Comparison of ENCODE assay signal across 12 cellular contexts in the genomic region with DNA sequence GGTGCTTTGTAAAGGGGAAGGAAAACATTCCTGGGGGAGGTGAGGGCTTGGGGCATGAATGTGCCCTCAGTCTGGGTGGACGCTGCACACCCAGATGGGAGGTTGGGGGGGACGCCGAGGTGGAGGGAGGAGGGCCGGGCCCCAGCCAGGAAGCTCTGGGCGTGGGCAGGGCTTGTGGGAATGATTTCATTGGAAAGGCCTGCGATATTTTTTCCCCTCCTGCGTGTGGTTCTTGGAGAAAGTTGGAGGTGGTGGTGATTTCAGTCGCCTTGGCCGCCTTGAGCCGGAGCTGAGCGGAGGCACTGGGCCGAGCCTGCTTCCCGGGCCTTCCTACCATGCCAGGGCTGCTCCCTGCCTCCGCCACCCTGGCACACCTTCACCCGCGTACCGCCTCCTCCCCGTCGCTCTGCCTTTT. TPM values are rescaled to one million over a fixed set of nuclear protein-coding genes. Genes with fewer than 3 reads are reported as not detected.
DNase-seq lines count a peak whose midpoint lies in the region; ATAC-seq, FAIRE-seq and TF ChIP-seq lines count a peak whose summit lies in the region.
"Had no signal": no experiment of that assay in that cellular context is flagged by ENCODE, and none has a peak within 500 bp of the region (broad histone marks: within the 10 kb centered on the region; RNA-seq: fewer than 3 reads in every experiment).

No MANE protein-coding gene starts in this region.

- H3K4me1 ChIP-seq in heart right ventricle (peaks cover 10 to 76% (median 42%) of the 10 kb centered on the region in 9 donors), pancreas (no peaks in the 10 kb centered on the region)

- ATAC-seq in heart right ventricle (peak; percentile 74 to 89 (median 83)), pancreas (peak; percentile 61 to 76 (median 72)), GM21360 (IDR thresholded peaks at IDR 0.05; ENCODE audit: unreplicated experiment) (no peak)
- ATAC-seq: activated CD8-positive, alpha-beta memory T cell treated with anti-CD3 and anti-CD28 coated beads, Interleukin-2, amount 10 ng/mL, durations not matched to agents 7 days and 5 days had no signal

- peaks cover 0 to 29% (median 4%) of the 10 kb centered on the region in 9 donors for H3K36me3 ChIP-seq in heart right ventricle
- no peaks in the 10 kb centered on the region for H3K36me3 ChIP-seq in pancreas

- H3K4me3 ChIP-seq in heart right ventricle (peak overlapping the region in 9 of 10 donors; percentile 19 to 59 (median 48)), pancreas (peak overlapping the region in 1 of 4 donors; percentile 12)

- no peak for TF ChIP-seq CTCF in heart right ventricle (IDR thresholded peaks at IDR 0.05)
- no peak for TF ChIP-seq CTCF in pancreas (IDR thresholded peaks at IDR 0.05)
- no peak for TF ChIP-seq CTCF in GM10266 (IDR thresholded peaks at IDR 0.05; ENCODE audit: control insufficient read depth, insufficient read depth, low read depth, missing control alignments)

- WGBS in heart right ventricle, 2 donors, result 41 to 51% methylated on average over 19 of the region's 19 CpGs
- 58 to 77% methylated on average over 19 of the region's 19 CpGs for WGBS in pancreas, 2 donors

- FAIRE-seq in pancreas (lab: Jason Lieb, UNC), result no peak

- peak; percentile 72 for DNase-seq in AG08395 (ENCODE audit: low spot score)
- DNase-seq in amniotic epithelial cell (ENCODE audit: low read depth), result peak; percentile 91
- DNase-seq in heart right ventricle, result peak; percentile 69 to 80
- peak in 5 of 6 donors; percentile 35 to 72 (median 61) for DNase-seq in pancreas
- DNase-seq in NCI-H2196 (lab: John Stamatoyannopoulos, UW; ENCODE audit: unreplicated experiment), result no peak
- DNase-seq in DMS79 treated with DMSO at 0.1 percent for 48 hours (lab: John Stamatoyannopoulos, UW), result no peak
- DNase-seq in GM10266 (ENCODE audit: extremely low spot score), result no peak
- DNase-seq: activated CD8-positive, alpha-beta memory T cell treated with anti-CD3 and anti-CD28 coated beads, Interleukin-2, amount 10 ng/mL, durations not matched to agents 7 days and 5 days; effector CD8-positive, alpha-beta T cell; stimulated activated CD8-positive, alpha-beta memory T cell treated with anti-CD3 and anti-CD28 coated beads, Interleukin-4, amount 100 ng/mL, for 48 hours had no signal

- H3K9me3 ChIP-seq in heart right ventricle (no peaks in the 10 kb centered on the region), pancreas (no peaks in the 10 kb centered on the region)
- H3K9me3 ChIP-seq: neutrophil had no signal

- intact Hi-C loops in heart right ventricle (cut with DNase I), result loop anchor here in 3 of 10 donors (2.0 to 10.0 kb wide), 5 partner anchors 32 to 64 kb away; no protein-coding TSS in a partner anchor
- intact Hi-C loops in pancreas (cut with DNase I), result no loop called here

- no peaks in the 10 kb centered on the region for H3K27me3 ChIP-seq in heart right ventricle
- H3K27me3 ChIP-seq in pancreas, result no peaks in the 10 kb centered on the region
- H3K27me3 ChIP-seq: neutrophil had no signal

- H3K27ac ChIP-seq in heart right ventricle (peak overlapping the region; percentile 75 to 95 (median 88)), pancreas (peak overlapping the region; percentile 43 to 76 (median 72))
- H3K27ac ChIP-seq: neutrophil had no signal

RNA-seq across cellular contexts. Expression of a gene that starts 26.4 kb away (rescaled TPM):
- under 1 TPM in 8 of 10 donors, not detected in 2; 0.11 to 0.57 (median 0.30) TPM for total RNA-seq in heart right ventricle
- under 1 TPM; 0.30 to 0.59 TPM for polyA plus RNA-seq in heart right ventricle
- total RNA-seq in pancreas, result 1 to 10 TPM in 1 of 6 donors, under 1 TPM in 5; 0.28 to 1.6 (median 0.35) TPM
- 1 to 10 TPM; 2.2 to 5.5 TPM for polyA plus RNA-seq in pancreas

Comparison
In these comparisons a context has a peak if more than half of its experiments do, and no peak if none do; other contexts are left out.
1. DNase-seq: peak in AG08395 (single experiment), amniotic epithelial cell (single experiment), heart right ventricle (2 of 2) and pancreas (5 of 6); none in NCI-H2196 (single experiment), DMS79 treated with DMSO at 0.1 percent for 48 hours (single experiment) and GM10266 (single experiment).